In the genomic region with DNA sequence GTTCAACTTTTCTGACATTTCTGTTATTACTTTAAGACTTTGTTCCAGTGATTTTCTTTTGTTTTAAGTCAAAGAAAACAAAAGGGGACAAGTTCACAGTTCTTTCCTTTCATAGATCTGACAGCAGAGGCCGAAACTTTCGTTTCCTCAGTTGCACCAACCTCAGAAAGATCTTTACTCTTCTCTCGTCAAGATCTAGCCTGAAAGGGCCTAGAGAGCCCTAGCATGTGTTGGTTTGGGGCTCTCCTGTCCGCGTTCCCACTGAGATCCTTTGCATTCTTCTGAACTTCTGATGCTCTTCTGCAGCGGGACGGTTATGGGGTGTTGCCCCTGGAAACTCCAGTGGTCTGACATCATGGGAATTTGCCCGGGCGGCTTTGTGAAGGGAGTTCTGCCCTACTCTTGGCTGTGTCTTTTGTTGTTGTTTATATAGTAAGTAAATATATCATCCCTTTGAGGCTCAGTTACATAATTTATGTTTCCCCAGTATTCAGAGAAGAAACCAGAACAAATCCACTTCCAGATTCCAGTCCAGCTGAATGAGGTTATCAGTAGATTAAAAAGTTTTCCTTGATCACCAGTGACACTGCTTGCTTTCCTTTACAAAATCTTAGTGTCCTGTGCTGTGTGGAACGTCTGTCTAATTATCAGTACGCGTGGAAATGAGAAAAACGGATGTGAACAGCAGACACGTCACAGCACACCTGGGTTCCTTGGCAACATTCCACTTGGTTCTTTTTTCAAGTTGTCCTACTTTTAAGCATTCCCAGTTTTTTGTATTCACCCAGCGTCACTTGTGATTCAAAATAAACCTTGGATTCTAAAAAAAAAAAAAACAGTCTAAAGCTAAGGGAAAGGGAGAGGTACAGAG, we compare ENCODE assay signal across 14 cellular contexts.
DNase-seq lines count a peak whose midpoint lies in the region; ATAC-seq and TF ChIP-seq lines count a peak whose summit lies in the region.
"Had no signal": no experiment of that assay in that cellular context is flagged by ENCODE, and none has a peak within 500 bp of the region (broad histone marks: within the 10 kb centered on the region; RNA-seq: fewer than 3 reads in every experiment).

No MANE protein-coding gene starts in this region.

- WGBS in tibial nerve, 2 donors: 29 to 43% methylated on average over 15 of the region's 15 CpGs

- no peaks in the 10 kb centered on the region for H3K9me3 Mint-ChIP-seq in nephron
- H3K9me3 Mint-ChIP-seq in effector memory CD8-positive, alpha-beta T cell: no peaks in the 10 kb centered on the region
- no peaks in the 10 kb centered on the region for H3K9me3 Mint-ChIP-seq in activated T-cell treated with anti-CD3 and anti-CD28 coated beads, Interleukin-2, amount 50 U/mL, for 4 hours
- H3K9me3 Mint-ChIP-seq: naive thymus-derived CD4-positive, alpha-beta T cell; stimulated activated effector memory CD8-positive, alpha-beta T cell treated with anti-CD3 and anti-CD28 coated beads, Interleukin-12 subunit alpha, Interleukin-12 subunit beta, amount 100 ng/mL, for 72 hours had no signal

- peak in 1 of 2 donors; percentile 30 for TF ChIP-seq EP300 in tibial nerve (IDR thresholded peaks at IDR 0.05)

- H3K27ac ChIP-seq in angular gyrus (ENCODE audit: low read depth, low read length) (peak overlapping the region; percentile 64), foreskin keratinocyte (peak overlapping the region; percentile 10), tibial nerve (peak overlapping the region; percentile 2 to 78 (median 40))

- H3K4me3 ChIP-seq in tibial nerve: peak overlapping the region in 1 of 4 donors; percentile 6

- H3K9me3 ChIP-seq in tibial nerve: no peaks in the 10 kb centered on the region

- DNase-seq in foreskin keratinocyte: peak; percentile 31 to 58
- no peak for DNase-seq in tibial nerve (ENCODE audit: low spot score in 2 of 2)
- no peak for DNase-seq in effector memory CD8-positive, alpha-beta T cell
- DNase-seq in activated T-cell treated with anti-CD3 and anti-CD28 coated beads, Interleukin-2, amount 50 U/mL, for 4 hours: no peak
- DNase-seq in NCI-H2171 treated with DMSO at 0.1 percent for 48 hours (lab: John Stamatoyannopoulos, UW): no peak
- DNase-seq in activated CD8-positive, alpha-beta memory T cell treated with anti-CD3 and anti-CD28 coated beads, Interleukin-2, amount 50 U/mL, for 48 hours: no peak
- DNase-seq: effector memory CD4-positive, alpha-beta T cell; naive thymus-derived CD4-positive, alpha-beta T cell; NCI-H510A treated with DMSO at 0.1 percent for 48 hours; SHP77 had no signal

- H3K27me3 Mint-ChIP-seq in nephron (ENCODE audit: low read depth): no peaks in the 10 kb centered on the region
- H3K27me3 Mint-ChIP-seq in effector memory CD8-positive, alpha-beta T cell: peaks cover 54 to 81% of the 10 kb centered on the region in 2 donors
- H3K27me3 Mint-ChIP-seq in activated T-cell treated with anti-CD3 and anti-CD28 coated beads, Interleukin-2, amount 50 U/mL, for 4 hours (ENCODE audit: low read depth): peaks cover 19% of the 10 kb centered on the region

- no peak overlapping the region for H3K4me3 Mint-ChIP-seq in nephron
- no peak overlapping the region for H3K4me3 Mint-ChIP-seq in effector memory CD8-positive, alpha-beta T cell
- no peak overlapping the region for H3K4me3 Mint-ChIP-seq in activated T-cell treated with anti-CD3 and anti-CD28 coated beads, Interleukin-2, amount 50 U/mL, for 4 hours
- H3K4me3 Mint-ChIP-seq: activated naive CD8-positive, alpha-beta T cell; naive thymus-derived CD4-positive, alpha-beta T cell; stimulated activated effector memory CD8-positive, alpha-beta T cell treated with anti-CD3 and anti-CD28 coated beads, Interleukin-12 subunit alpha, Interleukin-12 subunit beta, amount 100 ng/mL, for 72 hours had no signal

- H3K36me3 ChIP-seq in tibial nerve: peaks cover 0 to 16% (median 0%) of the 10 kb centered on the region in 3 donors

- no peaks in the 10 kb centered on the region for H3K4me1 ChIP-seq in foreskin keratinocyte
- peaks cover 0 to 30% (median 10%) of the 10 kb centered on the region in 4 donors for H3K4me1 ChIP-seq in tibial nerve

- TF ChIP-seq CTCF in foreskin keratinocyte (conservative IDR thresholded peaks at IDR 0.05) (no peak), nephron (IDR thresholded peaks at IDR 0.05; ENCODE audit: unreplicated experiment in 3 of 3) (no peak), tibial nerve (IDR thresholded peaks at IDR 0.05) (no peak)

- peaks cover 38% of the 10 kb centered on the region for H3K4me1 Mint-ChIP-seq in nephron
- no peaks in the 10 kb centered on the region for H3K4me1 Mint-ChIP-seq in effector memory CD8-positive, alpha-beta T cell (ENCODE audit: low read depth in 2 of 2)
- H3K4me1 Mint-ChIP-seq in activated T-cell treated with anti-CD3 and anti-CD28 coated beads, Interleukin-2, amount 50 U/mL, for 4 hours (ENCODE audit: low read depth): no peaks in the 10 kb centered on the region
- H3K4me1 Mint-ChIP-seq: stimulated activated effector memory CD8-positive, alpha-beta T cell treated with anti-CD3 and anti-CD28 coated beads, Interleukin-12 subunit alpha, Interleukin-12 subunit beta, amount 100 ng/mL, for 72 hours had no signal

- no peaks in the 10 kb centered on the region for H3K27me3 ChIP-seq in foreskin keratinocyte
- H3K27me3 ChIP-seq in tibial nerve: no peaks in the 10 kb centered on the region

- H3K27ac Mint-ChIP-seq in nephron: peak overlapping the region; percentile 41 to 72 (median 57)
- H3K27ac Mint-ChIP-seq in effector memory CD8-positive, alpha-beta T cell: no peak overlapping the region
- H3K27ac Mint-ChIP-seq: activated naive CD8-positive, alpha-beta T cell; naive thymus-derived CD4-positive, alpha-beta T cell; stimulated activated effector memory CD8-positive, alpha-beta T cell treated with anti-CD3 and anti-CD28 coated beads, Interleukin-12 subunit alpha, Interleukin-12 subunit beta, amount 100 ng/mL, for 72 hours had no signal

- TF ChIP-seq POLR2A in tibial nerve (IDR thresholded peaks at IDR 0.05): no peak

- peaks cover 44% of the 10 kb centered on the region for H3K36me3 Mint-ChIP-seq in nephron (ENCODE audit: low read depth)
- H3K36me3 Mint-ChIP-seq in effector memory CD8-positive, alpha-beta T cell (ENCODE audit: insufficient read depth): no peaks in the 10 kb centered on the region
- H3K36me3 Mint-ChIP-seq in activated T-cell treated with anti-CD3 and anti-CD28 coated beads, Interleukin-2, amount 50 U/mL, for 4 hours (ENCODE audit: insufficient read depth): no peaks in the 10 kb centered on the region
- H3K36me3 Mint-ChIP-seq: activated naive CD8-positive, alpha-beta T cell; naive thymus-derived CD4-positive, alpha-beta T cell; stimulated activated effector memory CD8-positive, alpha-beta T cell treated with anti-CD3 and anti-CD28 coated beads, Interleukin-12 subunit alpha, Interleukin-12 subunit beta, amount 100 ng/mL, for 72 hours had no signal

- ATAC-seq in foreskin keratinocyte: peak; percentile 38
- ATAC-seq in effector memory CD8-positive, alpha-beta T cell (replicated peaks): no peak
- no peak for ATAC-seq in activated T-cell treated with anti-CD3 and anti-CD28 coated beads, Interleukin-2, amount 50 U/mL, for 4 hours
- ATAC-seq: naive thymus-derived CD4-positive, alpha-beta T cell; stimulated activated effector memory CD8-positive, alpha-beta T cell treated with anti-CD3 and anti-CD28 coated beads, Interleukin-12 subunit alpha, Interleukin-12 subunit beta, amount 100 ng/mL, for 72 hours had no signal

Comparison
In these comparisons a context has a peak if more than half of its experiments do, and no peak if none do; other contexts are left out.
1. H3K27ac ChIP-seq: peak in every context shown above with its lines; median percentile 64 in angular gyrus; 40 in tibial nerve; 10 in foreskin keratinocyte.
2. DNase-seq: peak in foreskin keratinocyte (2 of 2); none in tibial nerve (0 of 2), effector memory CD8-positive, alpha-beta T cell (0 of 3), activated T-cell treated with anti-CD3 and anti-CD28 coated beads, Interleukin-2, amount 50 U/mL, for 4 hours (single experiment), NCI-H2171 treated with DMSO at 0.1 percent for 48 hours (single experiment) and activated CD8-positive, alpha-beta memory T cell treated with anti-CD3 and anti-CD28 coated beads, Interleukin-2, amount 50 U/mL, for 48 hours (single experiment).
3. H3K27ac Mint-ChIP-seq: peak in nephron (3 of 3); none in effector memory CD8-positive, alpha-beta T cell (0 of 2).